1 cellular context compared by ENCODE assay signal in genomic region chr9:77514886-77515711, GRCh38.
A peak's percentile ranks its signal among the peaks of the same experiment; 100 is the strongest.
TF ChIP-seq lines count a peak whose summit lies in the region.

No MANE protein-coding gene starts in this region.

TF ChIP-seq in endothelial cell of umbilical vein, 7 proteins besides CTCF, POLR2A, EP300 and RAD21 (continued from another document):
- TF ChIP-seq GATA2 (IDR thresholded peaks at IDR 0.05; ENCODE audit: insufficient read depth, insufficient read length, low read depth, low read length): peak; percentile 90
- no peak for TF ChIP-seq MAX (IDR thresholded peaks at IDR 0.05; ENCODE audit: insufficient read depth, insufficient read length)
- peak; percentile 60 for TF ChIP-seq FOS (IDR thresholded peaks at IDR 0.05; ENCODE audit: borderline replicate concordance, insufficient read depth, low read length)
